ENCODE assay signal across 16 cellular contexts in the genomic region with DNA sequence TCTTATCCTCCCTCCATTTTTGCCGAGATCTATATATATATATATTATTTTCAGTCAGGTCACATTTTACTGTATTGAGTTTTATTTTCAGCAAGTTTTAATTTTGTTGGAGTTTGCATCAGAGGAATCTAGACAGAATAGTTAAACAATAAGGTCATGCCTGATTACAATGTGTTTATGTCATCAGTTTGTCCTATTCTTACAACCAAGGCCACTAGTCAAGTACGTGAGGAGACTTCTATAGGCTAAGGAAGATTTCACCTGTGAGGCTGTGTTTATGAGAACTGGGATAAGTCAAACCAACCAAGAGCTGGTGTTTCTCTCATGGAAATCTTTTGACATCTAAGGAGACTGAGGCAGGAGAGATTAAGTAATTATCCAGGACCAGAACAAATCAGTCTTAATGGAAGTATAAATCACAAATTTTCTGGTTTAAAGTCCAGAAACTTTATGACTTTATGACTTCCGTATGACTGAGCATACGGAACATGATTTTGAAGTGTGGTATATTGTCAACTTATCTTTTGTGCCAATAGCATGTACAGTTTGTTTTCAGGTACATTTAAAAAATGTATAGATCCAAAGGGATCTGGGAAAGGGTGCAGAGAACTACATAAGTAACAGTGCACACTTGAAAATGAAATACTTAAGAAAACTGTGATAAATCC.
DNase-seq lines count a peak whose midpoint lies in the region; ATAC-seq, FAIRE-seq and TF ChIP-seq lines count a peak whose summit lies in the region.
"Had no signal": no experiment of that assay in that cellular context is flagged by ENCODE, and none has a peak within 500 bp of the region (broad histone marks: within the 10 kb centered on the region; RNA-seq: fewer than 3 reads in every experiment).

No MANE protein-coding gene starts in this region.

- no peaks in the 10 kb centered on the region for H3K9me3 ChIP-seq in left ventricle myocardium inferior (replicated peaks)
- H3K9me3 ChIP-seq in right atrium auricular region, result no peaks in the 10 kb centered on the region
- H3K9me3 ChIP-seq in pancreas, result no peaks in the 10 kb centered on the region

- no peak for TF ChIP-seq CTCF in left ventricle myocardium inferior (IDR thresholded peaks at IDR 0.05; ENCODE audit: borderline replicate concordance)
- TF ChIP-seq CTCF in right atrium auricular region (IDR thresholded peaks at IDR 0.05), result no peak
- TF ChIP-seq CTCF in pancreas (IDR thresholded peaks at IDR 0.05), result no peak

- WGBS in pancreas, 2 donors, result 83 to 85% methylated on average over 4 of the region's 4 CpGs

- H3K4me3 ChIP-seq in left ventricle myocardium inferior (no peak overlapping the region), right atrium auricular region (no peak overlapping the region), pancreas (no peak overlapping the region)
- H3K4me3 ChIP-seq: GM23338 had no signal

- FAIRE-seq in pancreas (lab: Jason Lieb, UNC), result no peak
- FAIRE-seq: GM12892 had no signal

- H3K36me3 ChIP-seq in left ventricle myocardium inferior (no peaks in the 10 kb centered on the region), right atrium auricular region (no peaks in the 10 kb centered on the region), pancreas (no peaks in the 10 kb centered on the region)

- no peaks in the 10 kb centered on the region for H3K27me3 ChIP-seq in left ventricle myocardium inferior (ENCODE audit: low read depth)
- H3K27me3 ChIP-seq in right atrium auricular region, result no peaks in the 10 kb centered on the region
- no peaks in the 10 kb centered on the region for H3K27me3 ChIP-seq in pancreas

- H3K27ac ChIP-seq in left ventricle myocardium inferior (replicated peaks) (peak overlapping the region; percentile 44), right atrium auricular region (peak overlapping the region in 1 of 2 donors; percentile 3), pancreas (no peak overlapping the region)
- H3K27ac ChIP-seq: 22Rv1 had no signal

- DNase-seq in left ventricle myocardium inferior (no peak), right atrium auricular region (ENCODE audit: low spot score) (no peak), iris pigment epithelial cell (ENCODE audit: low read depth) (peak; percentile 41), pancreas (no peak), superior temporal gyrus (ENCODE audit: extremely low spot score) (peak; percentile 6), cerebellar nuclear complex (lab: John Stamatoyannopoulos, UW) (no peak), NCI-H774 (lab: John Stamatoyannopoulos, UW) (no peak)
- DNase-seq: CD8-positive, alpha-beta T cell; COR-L47; DND-41; GDM1; H9 had no signal

- intact Hi-C loops in left ventricle myocardium inferior (cut with micrococcal nuclease), result no loop called here
- intact Hi-C loops in pancreas (cut with DNase I), result no loop called here

- peak in 3 of 4 donors; percentile 26 to 61 (median 47) for ATAC-seq in pancreas
- ATAC-seq in GM19351 (IDR thresholded peaks at IDR 0.05; ENCODE audit: unreplicated experiment), result no peak
- ATAC-seq: CD8-positive, alpha-beta T cell; GM23338 had no signal

- H3K4me1 ChIP-seq in left ventricle myocardium inferior (peaks cover 69% of the 10 kb centered on the region), right atrium auricular region (peaks cover 0 to 37% of the 10 kb centered on the region in 2 donors), pancreas (peaks cover 0 to 20% (median 13%) of the 10 kb centered on the region in 3 donors)

Comparison
In these comparisons a context has a peak if more than half of its experiments do, and no peak if none do; other contexts are left out.
1. DNase-seq: peak in iris pigment epithelial cell (single experiment) and superior temporal gyrus (single experiment); none in left ventricle myocardium inferior (single experiment), right atrium auricular region (single experiment), pancreas (0 of 6), cerebellar nuclear complex (0 of 2) and NCI-H774 (single experiment).